20 cellular contexts compared by ENCODE assay signal in genomic region chr4:68062501-68062900, GRCh38.
"Had no signal": no experiment of that assay in that cellular context is flagged by ENCODE, and none has a peak within 500 bp of the region (broad histone marks: within the 10 kb centered on the region; RNA-seq: fewer than 3 reads in every experiment).

No MANE protein-coding gene starts in this region.

- H3K27ac Mint-ChIP-seq: activated naive CD4-positive, alpha-beta T cell treated with anti-CD3 and anti-CD28 coated beads for 36 hours; activated naive CD8-positive, alpha-beta T cell treated with anti-CD3 and anti-CD28 coated beads, Interleukin-2, amount 50 U/mL, for 24 hours; activated T-helper 17 cell treated with anti-CD3 and anti-CD28 coated beads, Interleukin-2, amount 50 U/mL, for 72 hours; endodermal cell; natural killer cell; stimulated activated memory B cell treated with anti-CD40 and anti-IgM and Interleukin-4, amounts not matched to agents 10 μg/mL and 1 μg/mL and 100 μg/mL, for 72 hours; T-helper 2 cell treated with Interferon-gamma antibody and Interleukin-4, amounts not matched to agents 5 μg/mL and 100 μg/mL, for 36 hours had no signal

- H3K9me3 ChIP-seq: ascending aorta, breast epithelium, gastroesophageal sphincter, left lung, right atrium auricular region, tibial nerve, vagina had no signal

- DNase-seq: activated CD4-positive, alpha-beta T cell treated with anti-CD3 and anti-CD28 coated beads, Interleukin-2, amount 50 U/mL, for 1 hour; activated CD8-positive, alpha-beta memory T cell treated with anti-CD3 and anti-CD28 coated beads for 24 hours; activated naive CD4-positive, alpha-beta T cell treated with anti-CD3 and anti-CD28 coated beads for 36 hours; activated naive CD8-positive, alpha-beta T cell treated with anti-CD3 and anti-CD28 coated beads, Interleukin-2, amount 50 U/mL, for 24 hours; dermis blood vessel endothelial cell; endodermal cell; erythroblast; left lung; mammary epithelial cell; natural killer cell; stimulated activated CD4-positive, alpha-beta T cell treated with anti-CD3 and anti-CD28 coated beads, Interleukin-2, amount 100 ng/mL, for 48 hours had no signal

- H3K36me3 ChIP-seq: ascending aorta, breast epithelium, gastroesophageal sphincter, left lung, right atrium auricular region, tibial nerve, vagina had no signal

- H3K4me1 Mint-ChIP-seq: activated naive CD8-positive, alpha-beta T cell treated with anti-CD3 and anti-CD28 coated beads, Interleukin-2, amount 50 U/mL, for 24 hours; activated T-helper 17 cell treated with anti-CD3 and anti-CD28 coated beads, Interleukin-2, amount 50 U/mL, for 72 hours; endodermal cell; natural killer cell; stimulated activated memory B cell treated with anti-CD40 and anti-IgM and Interleukin-4, amounts not matched to agents 10 μg/mL and 1 μg/mL and 100 μg/mL, for 72 hours had no signal

- ATAC-seq: activated naive CD8-positive, alpha-beta T cell treated with anti-CD3 and anti-CD28 coated beads, Interleukin-2, amount 50 U/mL, for 24 hours; activated T-helper 17 cell treated with anti-CD3 and anti-CD28 coated beads, Interleukin-2, amount 50 U/mL, for 72 hours; gastroesophageal sphincter; left lung; natural killer cell; stimulated activated memory B cell treated with anti-CD40 and anti-IgM and Interleukin-4, amounts not matched to agents 10 μg/mL and 1 μg/mL and 100 μg/mL, for 72 hours had no signal

- H3K9me3 Mint-ChIP-seq: activated naive CD4-positive, alpha-beta T cell treated with anti-CD3 and anti-CD28 coated beads for 36 hours; activated T-helper 17 cell treated with anti-CD3 and anti-CD28 coated beads, Interleukin-2, amount 50 U/mL, for 72 hours; endodermal cell; stimulated activated memory B cell treated with anti-CD40 and anti-IgM and Interleukin-4, amounts not matched to agents 10 μg/mL and 1 μg/mL and 100 μg/mL, for 72 hours; T-helper 2 cell treated with Interferon-gamma antibody and Interleukin-4, amounts not matched to agents 5 μg/mL and 100 μg/mL, for 36 hours had no signal

- H3K4me1 ChIP-seq: ascending aorta, breast epithelium, gastroesophageal sphincter, left lung, right atrium auricular region, tibial nerve, vagina had no signal

- H3K27ac ChIP-seq: ascending aorta, breast epithelium, gastroesophageal sphincter, left lung, right atrium auricular region, vagina had no signal

- H3K4me3 Mint-ChIP-seq: activated naive CD4-positive, alpha-beta T cell treated with anti-CD3 and anti-CD28 coated beads for 36 hours; activated naive CD8-positive, alpha-beta T cell treated with anti-CD3 and anti-CD28 coated beads, Interleukin-2, amount 50 U/mL, for 24 hours; activated T-helper 17 cell treated with anti-CD3 and anti-CD28 coated beads, Interleukin-2, amount 50 U/mL, for 72 hours; endodermal cell; natural killer cell; stimulated activated memory B cell treated with anti-CD40 and anti-IgM and Interleukin-4, amounts not matched to agents 10 μg/mL and 1 μg/mL and 100 μg/mL, for 72 hours; T-helper 2 cell treated with Interferon-gamma antibody and Interleukin-4, amounts not matched to agents 5 μg/mL and 100 μg/mL, for 36 hours had no signal

- H3K36me3 Mint-ChIP-seq: natural killer cell; stimulated activated memory B cell treated with anti-CD40 and anti-IgM and Interleukin-4, amounts not matched to agents 10 μg/mL and 1 μg/mL and 100 μg/mL, for 72 hours had no signal

- H3K4me3 ChIP-seq: ascending aorta, breast epithelium, gastroesophageal sphincter, left lung, right atrium auricular region, vagina had no signal
